17 cellular contexts compared by ENCODE assay signal in genomic region chr15:86362556-86362955, GRCh38.
A peak's percentile ranks its signal among the peaks of the same experiment; 100 is the strongest.
DNase-seq lines count a peak whose midpoint lies in the region; ATAC-seq and TF ChIP-seq lines count a peak whose summit lies in the region.
"Had no signal": no experiment of that assay in that cellular context is flagged by ENCODE, and none has a peak within 500 bp of the region (broad histone marks: within the 10 kb centered on the region; RNA-seq: fewer than 3 reads in every experiment).

No MANE protein-coding gene starts in this region.

- peak; percentile 38 for ATAC-seq in upper lobe of right lung
- ATAC-seq: body of pancreas had no signal

- no peaks in the 10 kb centered on the region for H3K4me1 ChIP-seq in upper lobe of right lung
- H3K4me1 ChIP-seq: body of pancreas, neural progenitor cell, uterus had no signal

- no peak overlapping the region for H3K27ac ChIP-seq in upper lobe of right lung
- H3K27ac ChIP-seq: body of pancreas, neural progenitor cell, uterus had no signal

- intact Hi-C loops in upper lobe of right lung (cut with DNase I), result no loop called here

- H3K4me3 ChIP-seq in fibroblast of mammary gland (ENCODE audit: control insufficient read depth, low read depth, low read length) (no peak overlapping the region), upper lobe of right lung (no peak overlapping the region)
- H3K4me3 ChIP-seq: body of pancreas, neural progenitor cell, uterus had no signal

- no peaks in the 10 kb centered on the region for H3K27me3 ChIP-seq in upper lobe of right lung
- H3K27me3 ChIP-seq: body of pancreas, neural progenitor cell, uterus had no signal

- DNase-seq in stimulated activated CD4-positive, alpha-beta T cell treated with anti-CD3 and anti-CD28 coated beads, Interleukin-1b, Interleukin-23, amount 100 ng/mL, for 48 hours, result peak; percentile 29
- DNase-seq in stimulated activated CD4-positive, alpha-beta T cell treated with anti-CD3 and anti-CD28 coated beads, Interleukin-4, amount 100 ng/mL, for 1 hour, result no peak
- DNase-seq in RKO (ENCODE audit: low spot score) (peak; percentile 23), fibroblast of mammary gland (ENCODE audit: low read depth) (peak; percentile 2), upper lobe of right lung (no peak), GM13976 (ENCODE audit: low spot score) (no peak), NCI-H2081 treated with DMSO at 0.1 percent for 48 hours (lab: John Stamatoyannopoulos, UW) (no peak), ureter (ENCODE audit: low spot score) (no peak)
- DNase-seq: activated CD4-positive, alpha-beta T cell treated with anti-CD3 and anti-CD28 coated beads, Interleukin-2, amount 10 ng/mL, durations not matched to agents 24 days and 14 days; body of pancreas; dermis blood vessel endothelial cell; DMS 273 treated with DMSO at 0.1 percent for 48 hours; IMR-90; NCI-H1092; SIG-M5; uterus had no signal

- H3K9me3 ChIP-seq in upper lobe of right lung, result no peaks in the 10 kb centered on the region
- H3K9me3 ChIP-seq: uterus had no signal

- no peaks in the 10 kb centered on the region for H3K36me3 ChIP-seq in upper lobe of right lung
- H3K36me3 ChIP-seq: uterus had no signal

- TF ChIP-seq CTCF in fibroblast of mammary gland (conservative IDR thresholded peaks at IDR 0.05; ENCODE audit: control insufficient read depth, insufficient read depth, low read depth, low read length), result no peak
- no peak for TF ChIP-seq CTCF in upper lobe of right lung (IDR thresholded peaks at IDR 0.05)
- no peak for TF ChIP-seq CTCF in GM13976 (IDR thresholded peaks at IDR 0.05; ENCODE audit: borderline replicate concordance, control extremely low read depth, extremely low read depth, insufficient read depth, missing control alignments)

- in situ Hi-C loops in GM13976 (cut with MboI; ENCODE audit: low sequenced_read_pairs, unreplicated experiment), result no loop called here

Comparison
In these comparisons a context has a peak if more than half of its experiments do, and no peak if none do; other contexts are left out.
1. DNase-seq: peak in stimulated activated CD4-positive, alpha-beta T cell treated with anti-CD3 and anti-CD28 coated beads, Interleukin-1b, Interleukin-23, amount 100 ng/mL, for 48 hours (single experiment), RKO (single experiment) and fibroblast of mammary gland (single experiment); none in stimulated activated CD4-positive, alpha-beta T cell treated with anti-CD3 and anti-CD28 coated beads, Interleukin-4, amount 100 ng/mL, for 1 hour (single experiment), upper lobe of right lung (single experiment), GM13976 (single experiment), NCI-H2081 treated with DMSO at 0.1 percent for 48 hours (single experiment) and ureter (single experiment).